25 cellular contexts compared by ENCODE assay signal in the genomic region with DNA sequence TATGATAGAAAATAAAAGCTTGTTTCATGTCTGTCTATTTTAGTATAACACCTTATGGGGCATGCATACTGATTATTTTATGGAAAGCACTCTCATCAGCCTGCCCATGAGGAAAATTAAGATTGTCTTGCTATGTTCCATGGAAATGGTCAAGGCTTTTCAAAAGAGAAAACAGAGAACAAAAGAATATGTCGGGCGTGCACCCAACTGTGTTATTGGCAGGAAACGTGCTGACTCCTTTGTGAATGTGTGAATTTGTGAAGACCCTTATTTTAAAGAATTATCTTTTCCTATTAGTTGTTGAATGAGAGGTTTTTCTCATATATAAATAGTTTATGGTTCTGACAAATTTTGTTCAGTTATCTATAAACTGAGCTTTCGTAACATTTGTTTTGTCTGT.
"Had no signal": no experiment of that assay in that cellular context is flagged by ENCODE, and none has a peak within 500 bp of the region (broad histone marks: within the 10 kb centered on the region; RNA-seq: fewer than 3 reads in every experiment).

No MANE protein-coding gene starts in this region.

- ATAC-seq: activated CD8-positive, alpha-beta T cell treated with anti-CD3 and anti-CD28 coated beads, Interleukin-2, amount 10 ng/mL, durations not matched to agents 7 days and 5 days; SK-N-SH treated with all-trans-retinoic acid at 6 μM for 48 hours; WTC11 had no signal

- H3K4me1 ChIP-seq: adrenal gland, breast epithelium, SJSA1 had no signal

- H3K36me3 ChIP-seq: adrenal gland, breast epithelium, SJSA1 had no signal

- H3K4me3 ChIP-seq: adrenal gland, breast epithelium, SJSA1 had no signal

- H3K4me3 Mint-ChIP-seq: activated CD8-positive, alpha-beta T cell treated with anti-CD3 and anti-CD28 coated beads, Interleukin-2, amount 10 ng/mL, durations not matched to agents 7 days and 5 days; activated naive CD8-positive, alpha-beta T cell treated with anti-CD3 and anti-CD28 coated beads, Interleukin-2, amount 10 ng/mL, durations not matched to agents 7 days and 5 days; T-helper 1 cell treated with Interleukin-12 subunit alpha and Interleukin-12 subunit beta and Interleukin-4 antibody, amounts not matched to agents 30 μg/mL and 1 μg/mL, for 36 hours; WTC11 had no signal

- H3K36me3 Mint-ChIP-seq: activated naive CD8-positive, alpha-beta T cell treated with anti-CD3 and anti-CD28 coated beads, Interleukin-2, amount 10 ng/mL, durations not matched to agents 7 days and 5 days had no signal

- H3K4me1 Mint-ChIP-seq: activated naive CD8-positive, alpha-beta T cell treated with anti-CD3 and anti-CD28 coated beads, Interleukin-2, amount 10 ng/mL, durations not matched to agents 7 days and 5 days had no signal

- H3K9me3 Mint-ChIP-seq: activated naive CD8-positive, alpha-beta T cell treated with anti-CD3 and anti-CD28 coated beads, Interleukin-2, amount 10 ng/mL, durations not matched to agents 7 days and 5 days had no signal

- H3K27me3 ChIP-seq: adrenal gland, breast epithelium, SJSA1 had no signal

- DNase-seq: activated CD4-positive, alpha-beta T cell treated with anti-CD3 and anti-CD28 coated beads for 48 hours; activated CD4-positive, alpha-beta T cell treated with anti-CD3 and anti-CD28 coated beads, Interleukin-2, amount 50 U/mL, for 4 hours; activated CD4-positive, CD25-positive, alpha-beta regulatory T cell treated with anti-CD3 and anti-CD28 coated beads, Interleukin-2, amount 50 U/mL, for 72 hours; activated CD8-positive, alpha-beta memory T cell treated with anti-CD3 and anti-CD28 coated beads, Interleukin-2, amount 50 U/mL, for 48 hours; activated CD8-positive, alpha-beta T cell treated with anti-CD3 and anti-CD28 coated beads, Interleukin-2, amount 10 ng/mL, durations not matched to agents 7 days and 5 days; activated naive CD4-positive, alpha-beta T cell treated with anti-CD3 and anti-CD28 coated beads, Interleukin-2, amount 50 U/mL, for 16 hours; activated naive CD8-positive, alpha-beta T cell treated with anti-CD3 and anti-CD28 coated beads, Interleukin-2, amount 10 ng/mL, durations not matched to agents 7 days and 5 days; activated T-cell treated with anti-CD3 and anti-CD28 coated beads, Interleukin-2, amount 50 U/mL, for 1 hour; adrenal gland; Kasumi-1; KBM-7; NCI-H1048; NCI-H1694; NCI-H2029; NCI-H2107; NCI-H2171 treated with DMSO at 0.1 percent for 48 hours; NCI-H226; NCI-H526; NCI-H82; SHP77 had no signal

- H3K27ac ChIP-seq: adrenal gland, breast epithelium, SJSA1 had no signal

- H3K27ac Mint-ChIP-seq: activated CD8-positive, alpha-beta T cell treated with anti-CD3 and anti-CD28 coated beads, Interleukin-2, amount 10 ng/mL, durations not matched to agents 7 days and 5 days; activated naive CD8-positive, alpha-beta T cell treated with anti-CD3 and anti-CD28 coated beads, Interleukin-2, amount 10 ng/mL, durations not matched to agents 7 days and 5 days; T-helper 1 cell treated with Interleukin-12 subunit alpha and Interleukin-12 subunit beta and Interleukin-4 antibody, amounts not matched to agents 30 μg/mL and 1 μg/mL, for 36 hours; WTC11 had no signal

- H3K27me3 Mint-ChIP-seq: activated naive CD8-positive, alpha-beta T cell treated with anti-CD3 and anti-CD28 coated beads, Interleukin-2, amount 10 ng/mL, durations not matched to agents 7 days and 5 days had no signal

- H3K9me3 ChIP-seq: adrenal gland, breast epithelium, SJSA1 had no signal
